In the genomic region with DNA sequence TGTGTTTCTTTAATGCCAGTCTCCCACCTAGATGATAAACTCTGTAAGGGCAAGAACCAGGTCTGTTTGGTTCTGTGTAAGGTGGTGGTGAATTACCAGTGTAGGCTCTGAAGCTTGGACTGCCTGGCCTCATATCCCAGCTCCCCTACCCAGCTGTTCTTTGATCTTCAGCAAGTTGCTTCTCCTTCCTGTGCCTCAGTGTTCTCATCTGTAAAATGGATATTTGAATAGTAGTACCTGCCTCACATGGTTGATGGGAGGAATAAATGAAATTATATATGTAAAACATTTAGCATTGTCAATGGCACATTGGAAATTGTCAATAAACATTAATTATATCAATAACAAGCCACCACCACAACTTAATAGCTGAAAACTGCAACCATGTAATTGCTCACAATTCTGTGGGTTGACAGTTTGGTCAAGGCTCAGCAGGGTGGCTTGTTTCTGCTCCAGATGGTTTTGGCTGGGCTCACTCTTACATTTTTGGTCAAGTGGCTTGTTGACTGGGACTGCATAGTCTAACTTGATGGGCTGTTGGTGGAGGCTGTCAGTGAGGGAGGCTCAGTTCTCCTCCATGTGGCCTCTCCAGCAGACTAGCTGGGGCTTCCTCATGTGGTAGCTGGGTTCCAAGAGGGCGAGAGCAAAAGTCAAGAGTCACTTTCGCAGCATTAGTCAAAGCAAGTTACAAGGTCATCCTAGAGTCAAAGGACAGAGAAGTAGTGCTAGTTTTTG, we compare ENCODE assay signal across 10 cellular contexts.
DNase-seq lines count a peak whose midpoint lies in the region; ATAC-seq and TF ChIP-seq lines count a peak whose summit lies in the region.
"Had no signal": no experiment of that assay in that cellular context is flagged by ENCODE, and none has a peak within 500 bp of the region (broad histone marks: within the 10 kb centered on the region; RNA-seq: fewer than 3 reads in every experiment).

No MANE protein-coding gene starts in this region.

- H3K27me3 ChIP-seq in Caco-2 (replicated peaks; ENCODE audit: control insufficient read depth, insufficient read depth, low read length): no peaks in the 10 kb centered on the region
- no peaks in the 10 kb centered on the region for H3K27me3 ChIP-seq in left lung
- H3K27me3 ChIP-seq: suprapubic skin had no signal

- DNase-seq in Caco-2 (no peak), natural killer cell (no peak), left lung (no peak)
- peak; percentile 47 for DNase-seq in activated CD8-positive, alpha-beta T cell treated with anti-CD3 and anti-CD28 coated beads for 36 hours
- DNase-seq: activated gamma-delta T cell, GF-D8 had no signal

- no TSS peak for BruUV-seq in Caco-2 (replicated peaks; lab: Mats Ljungman, UMichigan)

- H3K4me1 Mint-ChIP-seq in Caco-2 (ENCODE audit: low read depth, unreplicated experiment): peaks cover 55% of the 10 kb centered on the region
- H3K4me1 Mint-ChIP-seq in activated CD8-positive, alpha-beta T cell treated with anti-CD3 and anti-CD28 coated beads for 36 hours (ENCODE audit: low read depth): peaks cover 57% of the 10 kb centered on the region
- peaks cover 46 to 54% of the 10 kb centered on the region in 2 donors for H3K4me1 Mint-ChIP-seq in natural killer cell

- CTCF ChIA-PET in Caco-2 (lab: Charles Lee): no interaction called here
- CTCF ChIA-PET in activated CD8-positive, alpha-beta T cell treated with anti-CD3 and anti-CD28 coated beads for 36 hours (lab: Charles Lee): interaction anchor here (0.9 to 2.5 kb wide), 3 partner anchors 29 to 59 kb away, joined by 3 to 7 read pairs (median 3); no protein-coding TSS in a partner anchor

- H3K27ac ChIP-seq in left lung: no peak overlapping the region
- H3K27ac ChIP-seq: suprapubic skin had no signal

- H3K4me3 Mint-ChIP-seq in Caco-2 (ENCODE audit: unreplicated experiment) (no peak overlapping the region), natural killer cell (peak overlapping the region; percentile 70)
- no peak overlapping the region for H3K4me3 Mint-ChIP-seq in activated CD8-positive, alpha-beta T cell treated with anti-CD3 and anti-CD28 coated beads for 36 hours

- H3K4me1 ChIP-seq in Caco-2 (peaks cover 76% of the 10 kb centered on the region), left lung (peaks cover 13 to 32% of the 10 kb centered on the region in 2 donors)

- H3K36me3 Mint-ChIP-seq in Caco-2 (ENCODE audit: insufficient read depth, unreplicated experiment): no peaks in the 10 kb centered on the region
- H3K36me3 Mint-ChIP-seq in activated CD8-positive, alpha-beta T cell treated with anti-CD3 and anti-CD28 coated beads for 36 hours (ENCODE audit: low read depth): no peaks in the 10 kb centered on the region
- no peaks in the 10 kb centered on the region for H3K36me3 Mint-ChIP-seq in natural killer cell

- H3K9me3 ChIP-seq in Caco-2 (peaks cover 10% of the 10 kb centered on the region; the same call in 1 of the 2 replicates), left lung (no peaks in the 10 kb centered on the region)
- H3K9me3 ChIP-seq: suprapubic skin had no signal

- POLR2A ChIA-PET in Caco-2 (lab: Charles Lee): no interaction called here
- POLR2A ChIA-PET in activated CD8-positive, alpha-beta T cell treated with anti-CD3 and anti-CD28 coated beads for 36 hours (lab: Charles Lee): interaction anchor here (1.2 to 1.8 kb wide), 3 partner anchors 13 to 122 kb away, joined by 4 to 13 read pairs (median 5); no protein-coding TSS in a partner anchor

- H3K9me3 Mint-ChIP-seq in Caco-2 (ENCODE audit: unreplicated experiment): no peaks in the 10 kb centered on the region
- H3K9me3 Mint-ChIP-seq in activated CD8-positive, alpha-beta T cell treated with anti-CD3 and anti-CD28 coated beads for 36 hours: no peaks in the 10 kb centered on the region
- H3K9me3 Mint-ChIP-seq in natural killer cell: no peaks in the 10 kb centered on the region

- no peaks in the 10 kb centered on the region for H3K36me3 ChIP-seq in Caco-2 (ENCODE audit: control insufficient read depth, insufficient read depth, low read length)
- no peaks in the 10 kb centered on the region for H3K36me3 ChIP-seq in left lung
- H3K36me3 ChIP-seq: suprapubic skin had no signal

- ATAC-seq in HG03342 (IDR thresholded peaks at IDR 0.05; ENCODE audit: unreplicated experiment) (peak; percentile 1), natural killer cell (no peak), left lung (no peak), HG02840 (IDR thresholded peaks at IDR 0.05; ENCODE audit: low FRiP score, unreplicated experiment) (no peak), HG03108 (IDR thresholded peaks at IDR 0.05; ENCODE audit: unreplicated experiment) (no peak)
- no peak for ATAC-seq in activated CD8-positive, alpha-beta T cell treated with anti-CD3 and anti-CD28 coated beads for 36 hours

- intact Hi-C loops in Caco-2 (cut with micrococcal nuclease; ENCODE audit: unreplicated experiment): loop anchor here (5.0 to 10.0 kb wide), 2 partner anchors 58 to 101 kb away; no protein-coding TSS in a partner anchor
- intact Hi-C loops in activated CD8-positive, alpha-beta T cell treated with anti-CD3 and anti-CD28 coated beads for 36 hours (cut with micrococcal nuclease): loop anchor here (5.0 kb wide), 1 partner anchor 56 kb away; no protein-coding TSS in a partner anchor
- intact Hi-C loops in natural killer cell (cut with micrococcal nuclease): loop anchor here (10.0 kb wide), 2 partner anchors 328 to 398 kb away; no protein-coding TSS in a partner anchor
- intact Hi-C loops in left lung (cut with DNase I): no loop called here

- no peak for TF ChIP-seq CTCF in Caco-2 (IDR thresholded peaks at IDR 0.05; ENCODE audit: insufficient read depth in 1 of 2, low read depth in 1 of 2, low read length in 1 of 2, severe bottlenecking in 1 of 2, unreplicated experiment in 1 of 2)
- no peak for TF ChIP-seq CTCF in activated CD8-positive, alpha-beta T cell treated with anti-CD3 and anti-CD28 coated beads for 36 hours (IDR thresholded peaks at IDR 0.05)
- TF ChIP-seq CTCF in natural killer cell (IDR thresholded peaks at IDR 0.05): no peak
- TF ChIP-seq CTCF in left lung (IDR thresholded peaks at IDR 0.05): no peak

- H3K27ac Mint-ChIP-seq in Caco-2 (ENCODE audit: unreplicated experiment) (peak overlapping the region; percentile 84), natural killer cell (peak overlapping the region; percentile 88 to 89)
- peak overlapping the region; percentile 89 for H3K27ac Mint-ChIP-seq in activated CD8-positive, alpha-beta T cell treated with anti-CD3 and anti-CD28 coated beads for 36 hours

- no peaks in the 10 kb centered on the region for H3K27me3 Mint-ChIP-seq in Caco-2 (ENCODE audit: insufficient read depth, unreplicated experiment)
- no peaks in the 10 kb centered on the region for H3K27me3 Mint-ChIP-seq in activated CD8-positive, alpha-beta T cell treated with anti-CD3 and anti-CD28 coated beads for 36 hours
- peaks cover 8 to 19% of the 10 kb centered on the region in 2 donors for H3K27me3 Mint-ChIP-seq in natural killer cell (ENCODE audit: low read depth in 2 of 2)

- no peak overlapping the region for H3K4me3 ChIP-seq in Caco-2 (ENCODE audit: low read depth, low read length)
- H3K4me3 ChIP-seq in left lung: no peak overlapping the region
- H3K4me3 ChIP-seq: suprapubic skin had no signal

Comparison
In these comparisons a context has a peak if more than half of its experiments do, and no peak if none do; other contexts are left out.
1. intact Hi-C loops: an anchor here in Caco-2 (5.0 to 10.0 kb wide), activated CD8-positive, alpha-beta T cell treated with anti-CD3 and anti-CD28 coated beads for 36 hours (5.0 kb wide) and natural killer cell (10.0 kb wide); none called in left lung.